In the genomic region with DNA sequence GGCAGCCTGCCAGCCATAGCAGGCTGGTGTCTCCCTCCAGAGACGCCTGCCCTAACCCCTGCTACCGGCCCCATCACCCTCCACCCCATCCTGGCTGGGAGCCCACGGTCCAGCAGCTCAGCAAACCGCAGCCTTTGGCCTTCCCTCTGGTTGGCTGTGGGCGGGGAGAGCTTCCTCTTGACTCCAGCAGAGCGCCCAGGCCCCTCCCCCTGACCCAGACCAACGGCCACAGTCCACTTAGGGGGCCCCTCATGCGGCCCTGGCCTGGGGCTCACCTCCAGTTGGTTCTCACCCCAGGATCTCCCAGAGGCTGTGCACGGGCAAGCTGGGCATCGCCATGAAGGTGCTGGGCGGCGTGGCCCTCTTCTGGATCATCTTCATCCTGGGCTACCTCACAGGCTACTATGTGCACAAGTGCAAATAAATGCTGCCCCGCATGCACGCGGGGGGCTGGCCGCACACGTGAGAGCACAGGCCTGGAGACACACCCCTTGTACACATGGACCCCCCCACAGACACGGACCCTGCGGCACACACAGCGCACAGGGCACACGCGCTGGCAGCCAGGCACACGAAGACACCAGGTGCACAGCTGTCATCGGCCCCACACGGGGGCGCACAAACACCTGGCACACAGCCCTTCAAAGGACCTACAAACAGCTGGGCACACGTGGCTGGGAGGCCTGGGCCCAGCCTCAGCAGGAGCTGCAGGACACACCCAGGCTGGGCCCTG, we compare ENCODE assay signal across 1 cellular context.
TF ChIP-seq lines count a peak whose summit lies in the region.

No MANE protein-coding gene starts in this region.

TF ChIP-seq in H1, 55 proteins besides CTCF, POLR2A, EP300 and RAD21:
- TF ChIP-seq CHD1 (IDR thresholded peaks at IDR 0.05; ENCODE audit: low read depth, low read length) (no peak), ATF3 (IDR thresholded peaks at IDR 0.05; ENCODE audit: insufficient read depth, low read depth, low read length) (no peak), SRF (IDR thresholded peaks at IDR 0.05; ENCODE audit: low read depth, low read length) (no peak), YY1 (IDR thresholded peaks at IDR 0.05; ENCODE audit: low read depth, low read length) (peak; percentile 60; the same call in 1 of the 2 replicates), TEAD4 (IDR thresholded peaks at IDR 0.05; ENCODE audit: low read depth, low read length) (no peak), SP1 (IDR thresholded peaks at IDR 0.05; ENCODE audit: low read depth, low read length) (no peak), KDM4A (IDR thresholded peaks at IDR 0.05; ENCODE audit: low read depth, low read length, severe bottlenecking) (no peak), TAF7 (optimal IDR thresholded peaks at IDR 0.05; ENCODE audit: borderline replicate concordance, low read depth, low read length) (no peak), USF2 (IDR thresholded peaks at IDR 0.05; ENCODE audit: low read length) (0 out of 2 replicates have a peak, but pooled peaks have one; percentile 7), MAFK (IDR thresholded peaks at IDR 0.05; ENCODE audit: low read depth, low read length) (no peak), CHD7 (IDR thresholded peaks at IDR 0.05; ENCODE audit: insufficient replicate concordance, low read length) (no peak), CREB1 (IDR thresholded peaks at IDR 0.05) (peak; percentile 57), RXRA (IDR thresholded peaks at IDR 0.05; ENCODE audit: insufficient read depth, low read depth, low read length) (no peak), KDM1A (IDR thresholded peaks at IDR 0.05; ENCODE audit: borderline replicate concordance, low read length) (no peak; the same call in 1 of the 2 replicates), SIN3A (conservative IDR thresholded peaks at IDR 0.05 in 1 of 2, IDR thresholded peaks at IDR 0.05 in 1 of 2; ENCODE audit: low read depth in 1 of 2, low read length in 2 of 2) (peak; percentile 86 to 89; a peak in 3 of 4 replicates), SUZ12 (IDR thresholded peaks at IDR 0.05; ENCODE audit: low read length) (no peak), NRF1 (IDR thresholded peaks at IDR 0.05; ENCODE audit: low read depth, low read length) (no peak), BACH1 (IDR thresholded peaks at IDR 0.05; ENCODE audit: low read length) (no peak), ASH2L (IDR thresholded peaks at IDR 0.05; ENCODE audit: low read length) (no peak), CBX8 (IDR thresholded peaks at IDR 0.05; ENCODE audit: borderline replicate concordance, low read depth, low read length) (no peak), TBP (IDR thresholded peaks at IDR 0.05; ENCODE audit: low read depth, low read length) (no peak), NANOG (IDR thresholded peaks at IDR 0.05; ENCODE audit: insufficient read depth, low read depth, low read length, poor library complexity, severe bottlenecking) (no peak), CEBPB (IDR thresholded peaks at IDR 0.05; ENCODE audit: low read depth, low read length) (no peak), SAP30 (IDR thresholded peaks at IDR 0.05; ENCODE audit: insufficient read depth, insufficient replicate concordance, low read length) (no peak), SP2 (IDR thresholded peaks at IDR 0.05; ENCODE audit: low read length) (no peak), RFX5 (IDR thresholded peaks at IDR 0.05; ENCODE audit: borderline replicate concordance, low read depth, low read length) (no peak), CBX5 (IDR thresholded peaks at IDR 0.05; ENCODE audit: low read depth, low read length) (no peak), SP4 (IDR thresholded peaks at IDR 0.05; ENCODE audit: low read length) (no peak), RBBP5 (IDR thresholded peaks at IDR 0.05; ENCODE audit: borderline replicate concordance, low read depth, low read length) (no peak), TCF12 (IDR thresholded peaks at IDR 0.05; ENCODE audit: low read depth, low read length) (peak; percentile 91), POLR2AphosphoS5 (IDR thresholded peaks at IDR 0.05; ENCODE audit: low read depth, low read length) (no peak), HDAC2 (IDR thresholded peaks at IDR 0.05; ENCODE audit: borderline replicate concordance in 1 of 2, low read depth in 2 of 2, low read length in 2 of 2) (no peak; a peak in 1 of 4 replicates), RNF2 (IDR thresholded peaks at IDR 0.05; ENCODE audit: borderline replicate concordance, low read depth, low read length, missing control alignments, poor library complexity, severe bottlenecking) (no peak), SIRT6 (IDR thresholded peaks at IDR 0.05; ENCODE audit: low read length) (no peak), GTF2F1 (IDR thresholded peaks at IDR 0.05; ENCODE audit: borderline replicate concordance, low read depth, low read length) (no peak), JUN (IDR thresholded peaks at IDR 0.05; ENCODE audit: low read depth, low read length) (no peak), ZNF274 (IDR thresholded peaks at IDR 0.05; ENCODE audit: borderline replicate concordance, extremely low read depth, low read length) (no peak), KDM5A (IDR thresholded peaks at IDR 0.05; ENCODE audit: low read length) (no peak), EGR1 (IDR thresholded peaks at IDR 0.05; ENCODE audit: borderline replicate concordance, low read depth, low read length) (no peak), BRCA1 (IDR thresholded peaks at IDR 0.05; ENCODE audit: low read depth, low read length) (no peak), FOSL1 (IDR thresholded peaks at IDR 0.05; ENCODE audit: insufficient read depth, low read depth, low read length) (no peak), SIX5 (IDR thresholded peaks at IDR 0.05; ENCODE audit: low read depth, low read length) (no peak), TAF1 (IDR thresholded peaks at IDR 0.05; ENCODE audit: low read depth, low read length) (no peak), GABPA (IDR thresholded peaks at IDR 0.05; ENCODE audit: borderline replicate concordance, insufficient read depth, low read length) (peak; percentile 33; the same call in 1 of the 2 replicates), CHD2 (IDR thresholded peaks at IDR 0.05; ENCODE audit: low read length) (no peak), BCL11A (IDR thresholded peaks at IDR 0.05; ENCODE audit: low read depth in 2 of 2, low read length in 2 of 2) (no peak), CTBP2 (IDR thresholded peaks at IDR 0.05; ENCODE audit: borderline replicate concordance, insufficient read depth, insufficient read length, low read length) (no peak), EZH2 (IDR thresholded peaks at IDR 0.05; ENCODE audit: low read depth, low read length, severe bottlenecking) (no peak), POU5F1 (IDR thresholded peaks at IDR 0.05; ENCODE audit: low read depth, low read length) (no peak), JUND (IDR thresholded peaks at IDR 0.05; ENCODE audit: low read length) (no peak), HDAC6 (IDR thresholded peaks at IDR 0.05; ENCODE audit: low read depth, low read length) (no peak), PHF8 (conservative IDR thresholded peaks at IDR 0.05; ENCODE audit: low read depth, low read length) (no peak)
- TF ChIP-seq, protein P1, sequence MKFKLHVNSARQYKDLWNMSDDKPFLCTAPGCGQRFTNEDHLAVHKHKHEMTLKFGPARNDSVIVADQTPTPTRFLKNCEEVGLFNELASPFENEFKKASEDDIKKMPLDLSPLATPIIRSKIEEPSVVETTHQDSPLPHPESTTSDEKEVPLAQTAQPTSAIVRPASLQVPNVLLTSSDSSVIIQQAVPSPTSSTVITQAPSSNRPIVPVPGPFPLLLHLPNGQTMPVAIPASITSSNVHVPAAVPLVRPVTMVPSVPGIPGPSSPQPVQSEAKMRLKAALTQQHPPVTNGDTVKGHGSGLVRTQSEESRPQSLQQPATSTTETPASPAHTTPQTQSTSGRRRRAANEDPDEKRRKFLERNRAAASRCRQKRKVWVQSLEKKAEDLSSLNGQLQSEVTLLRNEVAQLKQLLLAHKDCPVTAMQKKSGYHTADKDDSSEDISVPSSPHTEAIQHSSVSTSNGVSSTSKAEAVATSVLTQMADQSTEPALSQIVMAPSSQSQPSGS (IDR thresholded peaks at IDR 0.05; ENCODE audit: low read length), result no peak
- TF ChIP-seq, protein P2, sequence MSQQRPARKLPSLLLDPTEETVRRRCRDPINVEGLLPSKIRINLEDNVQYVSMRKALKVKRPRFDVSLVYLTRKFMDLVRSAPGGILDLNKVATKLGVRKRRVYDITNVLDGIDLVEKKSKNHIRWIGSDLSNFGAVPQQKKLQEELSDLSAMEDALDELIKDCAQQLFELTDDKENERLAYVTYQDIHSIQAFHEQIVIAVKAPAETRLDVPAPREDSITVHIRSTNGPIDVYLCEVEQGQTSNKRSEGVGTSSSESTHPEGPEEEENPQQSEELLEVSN (IDR thresholded peaks at IDR 0.05), result peak; percentile 65
- TF ChIP-seq, protein P3, sequence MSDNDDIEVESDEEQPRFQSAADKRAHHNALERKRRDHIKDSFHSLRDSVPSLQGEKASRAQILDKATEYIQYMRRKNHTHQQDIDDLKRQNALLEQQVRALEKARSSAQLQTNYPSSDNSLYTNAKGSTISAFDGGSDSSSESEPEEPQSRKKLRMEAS (IDR thresholded peaks at IDR 0.05), result peak; percentile 95
